ENCODE assay signal across 9 cellular contexts in genomic region chr7:44242091-44242490, GRCh38. TPM values are rescaled to one million over a fixed set of nuclear protein-coding genes. Genes with fewer than 3 reads are reported as not detected.
"Had no signal": no experiment of that assay in that cellular context is flagged by ENCODE, and none has a peak within 500 bp of the region (broad histone marks: within the 10 kb centered on the region; RNA-seq: fewer than 3 reads in every experiment).

No MANE protein-coding gene starts in this region.

- FAIRE-seq: H54, HepG2 had no signal

- H3K4me3 ChIP-seq: GM23248 had no signal

- H3K27ac ChIP-seq: GM23248, HL-60 had no signal

- DNase-seq: GM23248, GOT3, H9, HCEC 1CT, KG1 had no signal

- H3K9ac ChIP-seq: GM23248 had no signal

RNA-seq across cellular contexts. Expression of gene GCK, which starts 52.9 kb away (rescaled TPM):
- total RNA-seq: HepG2, HT1080 had no signal
- polyA plus RNA-seq: HepG2 had no signal
